In the genomic region with DNA sequence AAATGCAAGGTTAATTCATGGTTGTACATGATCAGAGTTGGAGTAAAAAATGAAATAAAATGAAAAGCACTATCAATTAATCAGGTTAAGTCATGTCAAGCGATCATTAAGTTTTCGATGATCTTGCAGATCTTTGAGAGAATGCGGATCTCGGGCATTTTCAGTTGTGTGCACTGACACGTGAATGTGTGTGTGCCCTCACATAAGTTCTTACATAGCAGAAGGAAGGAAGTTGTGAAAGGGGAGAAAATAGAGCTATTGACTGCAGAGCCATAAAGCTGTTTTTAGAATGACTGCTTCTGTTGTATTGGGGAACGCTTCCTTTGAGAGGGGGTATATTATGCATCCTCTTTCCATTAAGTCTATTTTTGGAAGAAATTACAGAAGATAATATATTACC, we compare ENCODE assay signal across 8 cellular contexts.
DNase-seq lines count a peak whose midpoint lies in the region; ATAC-seq and TF ChIP-seq lines count a peak whose summit lies in the region.

No MANE protein-coding gene starts in this region.

- H3K4me3 ChIP-seq in ovary: no peak overlapping the region

- H3K27ac ChIP-seq in ovary: no peak overlapping the region

- intact Hi-C loops in ovary (cut with DNase I): no loop called here

- H3K36me3 ChIP-seq in ovary: no peaks in the 10 kb centered on the region

- TF ChIP-seq EP300 in ovary (IDR thresholded peaks at IDR 0.05): no peak

- TF ChIP-seq POLR2A in ovary (IDR thresholded peaks at IDR 0.05): no peak

- ATAC-seq in GM18867 (IDR thresholded peaks at IDR 0.05; ENCODE audit: unreplicated experiment): peak; percentile 48

- no peaks in the 10 kb centered on the region for H3K9me3 ChIP-seq in ovary

- peak; percentile 83 for DNase-seq in NOMO-1 treated with dmso at 0.1 percent for 144 hours (lab: John Stamatoyannopoulos, UW; ENCODE audit: unreplicated experiment)
- peak; percentile 29 for DNase-seq in globus pallidus (ENCODE audit: low spot score)
- DNase-seq in putamen (ENCODE audit: low spot score): peak; percentile 9
- no peak for DNase-seq in middle frontal gyrus (ENCODE audit: extremely low spot score, low spot score)
- no peak for DNase-seq in NCI-H446 treated with DMSO at 0.1 percent for 48 hours (lab: John Stamatoyannopoulos, UW)
- no peak for DNase-seq in NCI-H1048 (lab: John Stamatoyannopoulos, UW)
- DNase-seq in ovary: no peak

- TF ChIP-seq CTCF in ovary (IDR thresholded peaks at IDR 0.05): no peak

- WGBS in ovary, 3 donors: 55 to 69% (median 57%) methylated on average over 6 of the region's 6 CpGs

- H3K27me3 ChIP-seq in ovary: no peaks in the 10 kb centered on the region

- H3K4me1 ChIP-seq in ovary (ENCODE audit: insufficient read depth): no peaks in the 10 kb centered on the region

Comparison
In these comparisons a context has a peak if more than half of its experiments do, and no peak if none do; other contexts are left out.
1. DNase-seq: peak in NOMO-1 treated with dmso at 0.1 percent for 144 hours (single experiment), globus pallidus (single experiment) and putamen (single experiment); none in middle frontal gyrus (single experiment), NCI-H446 treated with DMSO at 0.1 percent for 48 hours (single experiment), NCI-H1048 (single experiment) and ovary (0 of 5).